ENCODE assay signal across 15 cellular contexts in the genomic region with DNA sequence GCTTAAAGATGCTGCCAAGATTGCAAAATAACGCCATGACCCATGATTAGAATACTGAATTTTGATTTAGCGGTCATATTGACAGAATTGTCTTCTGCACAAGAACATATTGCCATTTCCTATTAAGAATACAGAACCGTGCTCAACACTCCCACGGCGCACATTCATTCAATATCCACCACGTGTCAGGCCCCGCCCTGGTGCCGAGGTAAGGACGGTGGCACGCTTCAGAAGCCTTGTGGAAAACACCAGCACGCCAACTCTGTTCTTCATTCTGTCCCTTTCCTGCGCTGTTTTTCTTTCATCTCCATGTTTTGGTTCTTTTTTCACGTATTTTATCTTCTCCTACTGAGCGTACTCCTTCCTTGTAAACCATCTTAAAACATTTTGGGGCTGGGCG.
DNase-seq lines count a peak whose midpoint lies in the region; ATAC-seq, FAIRE-seq and TF ChIP-seq lines count a peak whose summit lies in the region.
"Had no signal": no experiment of that assay in that cellular context is flagged by ENCODE, and none has a peak within 500 bp of the region (broad histone marks: within the 10 kb centered on the region; RNA-seq: fewer than 3 reads in every experiment).

No MANE protein-coding gene starts in this region.

- in situ Hi-C loops in GM13977 (cut with MboI; ENCODE audit: low pct_unique_long_range_greater_than_20kb, low sequenced_read_pairs, unreplicated experiment), result no loop called here

- DNase-seq in HFFc6 (no peak), nephron progenitor cell (no peak), foreskin keratinocyte (no peak), GM13977 (ENCODE audit: low spot score) (no peak), pancreas (no peak)
- DNase-seq: erythroblast, NCI-H1436 treated with DMSO at 0.1 percent for 48 hours had no signal

- no peaks in the 10 kb centered on the region for H3K79me2 ChIP-seq in ACC112 (ENCODE audit: control insufficient read depth, insufficient read depth, low read length, unreplicated experiment)

- H3K4me1 ChIP-seq in ACC112 (ENCODE audit: control insufficient read depth, insufficient read depth, low read length, unreplicated experiment) (peaks cover 23% of the 10 kb centered on the region), foreskin keratinocyte (peaks cover 15% of the 10 kb centered on the region), pancreas (peaks cover 0 to 11% (median 0%) of the 10 kb centered on the region in 3 donors)

- ATAC-seq in foreskin keratinocyte, result no peak
- ATAC-seq in pancreas, result no peak
- no peak for ATAC-seq in HG03571 (IDR thresholded peaks at IDR 0.05; ENCODE audit: unreplicated experiment)

- no peak for FAIRE-seq in pancreas (lab: Jason Lieb, UNC)

- 91 to 94% methylated on average over 15 of the region's 15 CpGs for WGBS in pancreas, 2 donors

- H3K9me3 ChIP-seq in pancreas, result no peaks in the 10 kb centered on the region
- H3K9me3 ChIP-seq: Peyer's patch had no signal

- no peak overlapping the region for H2AFZ ChIP-seq in ACC112 (ENCODE audit: low read length, unreplicated experiment)

- intact Hi-C loops in pancreas (cut with DNase I), result no loop called here

- H3K4me3 ChIP-seq in ACC112 (ENCODE audit: low read depth, low read length), result peak overlapping the region; percentile 46; the same call in 1 of the 2 replicates
- no peak overlapping the region for H3K4me3 ChIP-seq in pancreas
- H3K4me3 ChIP-seq: cardiac muscle cell, Peyer's patch had no signal

- H3K27me3 ChIP-seq in ACC112 (ENCODE audit: insufficient read depth, low read length) (no peaks in the 10 kb centered on the region), foreskin keratinocyte (no peaks in the 10 kb centered on the region), pancreas (no peaks in the 10 kb centered on the region)
- H3K27me3 ChIP-seq: cardiac muscle cell, Peyer's patch had no signal

- H3K36me3 ChIP-seq in ACC112 (ENCODE audit: insufficient read depth, low read length), result no peaks in the 10 kb centered on the region
- peaks cover 0 to 9% (median 0%) of the 10 kb centered on the region in 3 donors for H3K36me3 ChIP-seq in pancreas

- no peaks in the 10 kb centered on the region for H3K9me3 Mint-ChIP-seq in HFFc6
- H3K9me3 Mint-ChIP-seq in brain, result no peaks in the 10 kb centered on the region
- H3K9me3 Mint-ChIP-seq in nephron progenitor cell, result peaks cover 4% of the 10 kb centered on the region
- H3K9me3 Mint-ChIP-seq: activated CD4-positive, alpha-beta T cell treated with anti-CD3 and anti-CD28 coated beads, Interleukin-2, amount 10 ng/mL, durations not matched to agents 24 days and 14 days; mesothelial cell of epicardium had no signal

- H3K27ac Mint-ChIP-seq in HFFc6 (peak overlapping the region; percentile 95), brain (peak overlapping the region in 3 of 5 experiments; percentile 63 to 85 (median 81)), nephron progenitor cell (peak overlapping the region; percentile 2)
- H3K27ac Mint-ChIP-seq: activated T-helper 2 cell treated with anti-CD3 and anti-CD28 coated beads, Interferon-gamma antibody, Interleukin-2, Interleukin-4, amounts not matched to agents 10 μg/mL and 5 μg/mL and 100 μg/mL, durations not matched to agents 14 hours and 24 hours and 36 hours had no signal

- H3K27me3 Mint-ChIP-seq in HFFc6 (ENCODE audit: insufficient read depth) (peaks cover 11% of the 10 kb centered on the region), brain (no peaks in the 10 kb centered on the region), nephron progenitor cell (ENCODE audit: low read depth, poor library complexity) (no peaks in the 10 kb centered on the region)
- H3K27me3 Mint-ChIP-seq: activated CD4-positive, alpha-beta T cell treated with anti-CD3 and anti-CD28 coated beads, Interleukin-2, amount 10 ng/mL, durations not matched to agents 24 days and 14 days had no signal

- TF ChIP-seq CTCF in HFFc6 (IDR thresholded peaks at IDR 0.05), result no peak
- no peak for TF ChIP-seq CTCF in brain (conservative IDR thresholded peaks at IDR 0.05)
- no peak for TF ChIP-seq CTCF in nephron progenitor cell (IDR thresholded peaks at IDR 0.05)
- no peak for TF ChIP-seq CTCF in foreskin keratinocyte (conservative IDR thresholded peaks at IDR 0.05)
- TF ChIP-seq CTCF in GM13977 (IDR thresholded peaks at IDR 0.05; ENCODE audit: extremely low read depth, insufficient read depth, missing control alignments), result no peak
- no peak for TF ChIP-seq CTCF in pancreas (IDR thresholded peaks at IDR 0.05)

- peaks cover 40% of the 10 kb centered on the region for H3K36me3 Mint-ChIP-seq in HFFc6 (ENCODE audit: low read depth)
- peaks cover 78% of the 10 kb centered on the region for H3K36me3 Mint-ChIP-seq in brain
- peaks cover 71% of the 10 kb centered on the region for H3K36me3 Mint-ChIP-seq in nephron progenitor cell (ENCODE audit: low read depth)

- peak overlapping the region; percentile 78 for H3K27ac ChIP-seq in ACC112 (ENCODE audit: low read depth, low read length)
- H3K27ac ChIP-seq in foreskin keratinocyte, result no peak overlapping the region
- H3K27ac ChIP-seq in pancreas, result no peak overlapping the region
- H3K27ac ChIP-seq: cardiac muscle cell had no signal

- H3K4me1 Mint-ChIP-seq in HFFc6 (ENCODE audit: low read depth), result peaks cover 44% of the 10 kb centered on the region
- peaks cover 10% of the 10 kb centered on the region for H3K4me1 Mint-ChIP-seq in brain
- peaks cover 15% of the 10 kb centered on the region for H3K4me1 Mint-ChIP-seq in nephron progenitor cell

- peak overlapping the region; percentile 85 for H3K4me3 Mint-ChIP-seq in HFFc6
- H3K4me3 Mint-ChIP-seq in brain, result no peak overlapping the region
- H3K4me3 Mint-ChIP-seq in nephron progenitor cell, result no peak overlapping the region
- H3K4me3 Mint-ChIP-seq: activated CD4-positive, alpha-beta T cell treated with anti-CD3 and anti-CD28 coated beads, Interleukin-2, amount 10 ng/mL, durations not matched to agents 24 days and 14 days; mesothelial cell of epicardium had no signal

Comparison
In these comparisons a context has a peak if more than half of its experiments do, and no peak if none do; other contexts are left out.
1. H3K27ac Mint-ChIP-seq: peak in every context shown above with its lines; median percentile 95 in HFFc6; 81 in brain; 2 in nephron progenitor cell.